14 cellular contexts compared by ENCODE assay signal in genomic region chr18:32378705-32379104, GRCh38.
A peak's percentile ranks its signal among the peaks of the same experiment; 100 is the strongest.
DNase-seq lines count a peak whose midpoint lies in the region; ATAC-seq and TF ChIP-seq lines count a peak whose summit lies in the region.
"Had no signal": no experiment of that assay in that cellular context is flagged by ENCODE, and none has a peak within 500 bp of the region (broad histone marks: within the 10 kb centered on the region; RNA-seq: fewer than 3 reads in every experiment).

No MANE protein-coding gene starts in this region.

- H3K4me3 ChIP-seq in MG63 (no peak overlapping the region), PC-3 (ENCODE audit: low read length) (no peak overlapping the region), skeletal muscle satellite cell (ENCODE audit: low read length) (no peak overlapping the region)
- H3K4me3 ChIP-seq: cardiac muscle cell had no signal

- H3K9me3 ChIP-seq in MG63 (no peaks in the 10 kb centered on the region), PC-3 (ENCODE audit: low read length) (no peaks in the 10 kb centered on the region), skeletal muscle satellite cell (replicated peaks; ENCODE audit: low read length) (no peaks in the 10 kb centered on the region)

- CTCF ChIA-PET in PC-3 (lab: Charles Lee): no interaction called here

- H3K4me2 ChIP-seq in PC-3 (ENCODE audit: low read length) (no peak overlapping the region), skeletal muscle satellite cell (ENCODE audit: low read length) (peak overlapping the region; percentile 48)

- no peaks in the 10 kb centered on the region for H3F3A ChIP-seq in PC-3 (ENCODE audit: low read length, unreplicated experiment)

- H3K36me3 ChIP-seq in MG63 (no peaks in the 10 kb centered on the region), PC-3 (ENCODE audit: low read depth, low read length) (no peaks in the 10 kb centered on the region), skeletal muscle satellite cell (ENCODE audit: insufficient read depth, low read length) (no peaks in the 10 kb centered on the region)
- H3K36me3 ChIP-seq: cardiac muscle cell had no signal

- H2AFZ ChIP-seq in PC-3 (ENCODE audit: low read length): no peak overlapping the region

- POLR2A ChIA-PET in PC-3 (lab: Charles Lee; ENCODE audit: unreplicated experiment): no interaction called here

- no TSS peak for BruUV-seq in PC-3 (replicated peaks; lab: Mats Ljungman, UMichigan)

- peak overlapping the region; percentile 43 for H3K27ac ChIP-seq in PC-3 (ENCODE audit: low read length)
- H3K27ac ChIP-seq: cardiac muscle cell, HL-60 had no signal

- no peaks in the 10 kb centered on the region for H3K9me2 ChIP-seq in PC-3 (replicated peaks; ENCODE audit: low read length)

- H3K79me2 ChIP-seq in PC-3 (ENCODE audit: low read length): no peaks in the 10 kb centered on the region

- H3K9ac ChIP-seq in PC-3 (ENCODE audit: low read length): no peak overlapping the region
- H3K9ac ChIP-seq in skeletal muscle satellite cell (ENCODE audit: low read depth, low read length): peak overlapping the region; percentile 24

- no peak for ATAC-seq in PC-3
- ATAC-seq: activated CD8-positive, alpha-beta memory T cell treated with anti-CD3 and anti-CD28 coated beads, Interleukin-2, amount 10 ng/mL, durations not matched to agents 7 days and 5 days; natural killer cell treated with Interleukin-12 subunit alpha and Interleukin-12 subunit beta and Interleukin-15 and Interleukin-18, amount 100 ng/mL, for 72 hours had no signal

- peak; percentile 12 for DNase-seq in MG63
- peak; percentile 15 for DNase-seq in PC-3
- DNase-seq in foreskin melanocyte: peak; percentile 35
- no peak for DNase-seq in mucosa of gallbladder (ENCODE audit: low spot score)
- no peak for DNase-seq in dedifferentiated amniotic fluid mesenchymal stem cell (ENCODE audit: extremely low spot score)
- no peak for DNase-seq in activated effector memory CD4-positive, alpha-beta T cell treated with Interleukin-2 at 50 U/mL for 16 hours
- DNase-seq: activated CD8-positive, alpha-beta memory T cell treated with anti-CD3 and anti-CD28 coated beads, Interleukin-2, amount 10 ng/mL, durations not matched to agents 7 days and 5 days; hypothalamus; NCI-H1930; stimulated activated CD4-positive, alpha-beta T cell treated with anti-CD3 and anti-CD28 coated beads, Interleukin-4, amount 100 ng/mL, for 24 hours had no signal

- H4K20me1 ChIP-seq in PC-3 (ENCODE audit: low read length): no peaks in the 10 kb centered on the region

- no peak for TF ChIP-seq CTCF in PC-3 (conservative IDR thresholded peaks at IDR 0.05; ENCODE audit: low read depth, low read length)

- H3K4me1 ChIP-seq in PC-3 (ENCODE audit: insufficient read depth, low read length): peaks cover 27% of the 10 kb centered on the region
- H3K4me1 ChIP-seq in skeletal muscle satellite cell (ENCODE audit: control insufficient read depth, insufficient read depth, low read length): peaks cover 46% of the 10 kb centered on the region

- no peaks in the 10 kb centered on the region for H3K27me3 ChIP-seq in MG63
- H3K27me3 ChIP-seq in PC-3 (ENCODE audit: low read length): no peaks in the 10 kb centered on the region
- no peaks in the 10 kb centered on the region for H3K27me3 ChIP-seq in skeletal muscle satellite cell (ENCODE audit: control insufficient read depth, insufficient read depth, low read length)
- H3K27me3 ChIP-seq: cardiac muscle cell had no signal

- intact Hi-C loops in PC-3 (cut with micrococcal nuclease): no loop called here

Comparison
In these comparisons a context has a peak if more than half of its experiments do, and no peak if none do; other contexts are left out.
1. DNase-seq: peak in MG63 (single experiment), PC-3 (single experiment) and foreskin melanocyte (single experiment); none in mucosa of gallbladder (single experiment), dedifferentiated amniotic fluid mesenchymal stem cell (single experiment) and activated effector memory CD4-positive, alpha-beta T cell treated with Interleukin-2 at 50 U/mL for 16 hours (single experiment).